1 cellular context compared by ENCODE assay signal in genomic region chr17:82200743-82201497, GRCh38.
A peak's percentile ranks its signal among the peaks of the same experiment; 100 is the strongest.
TF ChIP-seq lines count a peak whose summit lies in the region.

No MANE protein-coding gene starts in this region.

TF ChIP-seq in K562, 482 proteins besides CTCF, POLR2A, EP300 and RAD21 (continued from another document and continues in another):
- no peak for TF ChIP-seq CUX1 (CRISPR knock-in tag; IDR thresholded peaks at IDR 0.05)
- TF ChIP-seq MBD2 (IDR thresholded peaks at IDR 0.05; ENCODE audit: borderline replicate concordance, low read depth): 0 out of 2 replicates have a peak, but pooled peaks have one; percentile 14
- no peak for TF ChIP-seq ZBTB34 (CRISPR knock-in tag; IDR thresholded peaks at IDR 0.05)
- no peak for TF ChIP-seq HCFC1 (IDR thresholded peaks at IDR 0.05; ENCODE audit: low read depth, low read length)
- TF ChIP-seq MEF2D (tag; conservative IDR thresholded peaks at IDR 0.05; ENCODE audit: low read depth): no peak
- TF ChIP-seq GTF3C2 (IDR thresholded peaks at IDR 0.05; ENCODE audit: borderline replicate concordance, extremely low read depth, insufficient read length): no peak
- no peak for TF ChIP-seq ZNF444 (CRISPR knock-in tag; IDR thresholded peaks at IDR 0.05)
- no peak for TF ChIP-seq BCOR (IDR thresholded peaks at IDR 0.05)
- no peak for TF ChIP-seq MED1 (CRISPR knock-in tag; IDR thresholded peaks at IDR 0.05; ENCODE audit: borderline replicate concordance)
- TF ChIP-seq MTA1 (IDR thresholded peaks at IDR 0.05; ENCODE audit: borderline replicate concordance): no peak
- peak; percentile 55; the same call in 1 of the 2 replicates for TF ChIP-seq SMARCE1 (IDR thresholded peaks at IDR 0.05)
- TF ChIP-seq ESRRB (CRISPR knock-in tag; IDR thresholded peaks at IDR 0.05; ENCODE audit: borderline replicate concordance): no peak
- TF ChIP-seq HES1 (IDR thresholded peaks at IDR 0.05; ENCODE audit: low read depth): no peak
- TF ChIP-seq GTF2F1 (IDR thresholded peaks at IDR 0.05; ENCODE audit: low read depth, low read length): no peak
- TF ChIP-seq CCNT2 (IDR thresholded peaks at IDR 0.05; ENCODE audit: borderline replicate concordance, extremely low read depth, insufficient read length, low read depth, low read length): no peak
- no peak for TF ChIP-seq HOMEZ (CRISPR knock-in tag; IDR thresholded peaks at IDR 0.05)
- TF ChIP-seq CEBPZ (IDR thresholded peaks at IDR 0.05; ENCODE audit: borderline replicate concordance, low read depth, low read length): no peak
- no peak for TF ChIP-seq ZNF431 (CRISPR knock-in tag; IDR thresholded peaks at IDR 0.05)
- TF ChIP-seq UBTF (IDR thresholded peaks at IDR 0.05; ENCODE audit: borderline replicate concordance in 1 of 2, low read depth in 2 of 2, low read length in 2 of 2): 0 out of 4 replicates have a peak, but pooled peaks of 1 of the 2 experiments have one; percentile 50
- no peak for TF ChIP-seq STAT5B (CRISPR knock-in tag; IDR thresholded peaks at IDR 0.05)
- TF ChIP-seq NUFIP1 (IDR thresholded peaks at IDR 0.05; ENCODE audit: partially characterized antibody): no peak
- TF ChIP-seq YY1 (IDR thresholded peaks at IDR 0.05; ENCODE audit: borderline replicate concordance in 1 of 3, control insufficient read depth in 1 of 3, extremely low read depth in 1 of 3, insufficient read depth in 3 of 3, insufficient read length in 1 of 3, insufficient replicate concordance in 2 of 3, low read depth in 1 of 3, low read length in 2 of 3): peak in 1 of 3 experiments; percentile 52
- TF ChIP-seq SPI1 (IDR thresholded peaks at IDR 0.05; ENCODE audit: borderline replicate concordance, low read depth, low read length): 0 out of 2 replicates have a peak, but pooled peaks have one; percentile 2
- TF ChIP-seq SRSF3 (IDR thresholded peaks at IDR 0.05; ENCODE audit: insufficient read depth, low read length): no peak
- no peak for TF ChIP-seq HSF4 (CRISPR knock-in tag; IDR thresholded peaks at IDR 0.05; ENCODE audit: borderline replicate concordance)
- TF ChIP-seq FOXP4 (CRISPR knock-in tag; IDR thresholded peaks at IDR 0.05; ENCODE audit: borderline replicate concordance): no peak
- TF ChIP-seq GABPB2 (CRISPR knock-in tag; conservative IDR thresholded peaks at IDR 0.05): no peak
- TF ChIP-seq POLR2G (IDR thresholded peaks at IDR 0.05; ENCODE audit: low read depth, low read length): peak; percentile 50; the same call in 1 of the 2 replicates
- no peak for TF ChIP-seq RBM39 (optimal IDR thresholded peaks at IDR 0.05; ENCODE audit: low read depth, low read length)
- 0 out of 2 replicates have a peak, but pooled peaks have one; percentile 55 for TF ChIP-seq ZZZ3 (IDR thresholded peaks at IDR 0.05)
- TF ChIP-seq SREBF2 (CRISPR knock-in tag; IDR thresholded peaks at IDR 0.05): no peak
- TF ChIP-seq ZNF217 (CRISPR knock-in tag; IDR thresholded peaks at IDR 0.05): no peak
- no peak for TF ChIP-seq ATF7 (IDR thresholded peaks at IDR 0.05)
